Comparison of ENCODE assay signal across 13 cellular contexts in genomic region chr7:837001-837400, GRCh38. TPM values are rescaled to one million over a fixed set of nuclear protein-coding genes. Genes with fewer than 3 reads are reported as not detected.
A peak's percentile ranks its signal among the peaks of the same experiment; 100 is the strongest.
DNase-seq lines count a peak whose midpoint lies in the region; ATAC-seq, FAIRE-seq and TF ChIP-seq lines count a peak whose summit lies in the region.
"Had no signal": no experiment of that assay in that cellular context is flagged by ENCODE, and none has a peak within 500 bp of the region (broad histone marks: within the 10 kb centered on the region; RNA-seq: fewer than 3 reads in every experiment).

No MANE protein-coding gene starts in this region.

- H3K4me1 ChIP-seq in RWPE2 (ENCODE audit: insufficient read depth, poor library complexity, severe bottlenecking) = peaks cover 37% of the 10 kb centered on the region
- H3K4me1 ChIP-seq in HepG2 (ENCODE audit: insufficient read depth, low read length) = peaks cover 14% of the 10 kb centered on the region
- peaks cover 12 to 36% (median 22%) of the 10 kb centered on the region in 5 donors for H3K4me1 ChIP-seq in subcutaneous abdominal adipose tissue (ENCODE audit: control insufficient read depth in 5 of 5, insufficient read depth in 5 of 5, low read length in 5 of 5)

- peaks cover 51% of the 10 kb centered on the region for H3K79me2 ChIP-seq in HepG2 (ENCODE audit: insufficient read depth, low read length)

- no peak overlapping the region for H3K4me2 ChIP-seq in HepG2 (ENCODE audit: low read depth, low read length)

- BruUV-seq in HepG2 (replicated peaks; lab: Mats Ljungman, UMichigan) = no TSS peak

- H3K36me3 ChIP-seq in RWPE2 (ENCODE audit: low read depth) (peaks cover 66% of the 10 kb centered on the region), HepG2 (replicated peaks in 1 of 2; ENCODE audit: control insufficient read depth in 1 of 2, insufficient read depth in 2 of 2, low read length in 2 of 2) (peaks cover 8 to 26% of the 10 kb centered on the region in 2 experiments; a peak in 4 of 5 replicates), subcutaneous abdominal adipose tissue (ENCODE audit: control insufficient read depth in 5 of 5, insufficient read depth in 5 of 5, low read length in 5 of 5) (peaks cover 0 to 45% (median 31%) of the 10 kb centered on the region in 5 donors)

- no peak for DNase-seq in RWPE2 (ENCODE audit: low spot score)
- DNase-seq in dorsolateral prefrontal cortex = peak in 1 of 10 donors; percentile 24
- no peak for DNase-seq in HepG2 (ENCODE audit: low spot score)
- DNase-seq in HEK293T (ENCODE audit: extremely low spot score) = no peak
- DNase-seq in CD1c-positive myeloid dendritic cell (ENCODE audit: extremely low spot score) = no peak
- DNase-seq: activated CD4-positive, alpha-beta memory T cell treated with anti-CD3 and anti-CD28 coated beads, Interleukin-2, amount 10 ng/mL, durations not matched to agents 7 days and 5 days; GDM1; GOT3; Karpas-422; NCI-H526; stimulated activated CD4-positive, alpha-beta T cell treated with anti-CD3 and anti-CD28 coated beads, Interleukin-2, amount 100 ng/mL, for 48 hours had no signal

- no peak for FAIRE-seq in HepG2 (lab: Jason Lieb, UNC)

- no peak for TF ChIP-seq RAD21 in HepG2 (CRISPR knock-in tag; IDR thresholded peaks at IDR 0.05)

- TF ChIP-seq POLR2A in HepG2 (IDR thresholded peaks at IDR 0.05; ENCODE audit: insufficient read depth in 1 of 2, low read depth in 2 of 2, low read length in 2 of 2) = no peak

- WGBS in HepG2 (ENCODE audit: low lambda C conversion rate) = 98% methylated on average over 16 of the region's 19 CpGs

- ATAC-seq in RWPE2 (ENCODE audit: low read depth) = no peak
- ATAC-seq in HepG2 = no peak
- ATAC-seq in HG03095 (IDR thresholded peaks at IDR 0.05; ENCODE audit: unreplicated experiment) = no peak

- peaks cover 2% of the 10 kb centered on the region for H4K20me1 ChIP-seq in HepG2 (ENCODE audit: insufficient read depth, low read length)

- in situ Hi-C loops in HepG2 (cut with HindIII; ENCODE audit: extremely low pct_ligation_motif_present, low pct_unique_long_range_greater_than_20kb) = no loop called here

- TF ChIP-seq EP300 in HepG2 (IDR thresholded peaks at IDR 0.05; ENCODE audit: low read depth in 2 of 2, low read length in 2 of 2) (no peak), HepG2 (CRISPR knock-in tag; IDR thresholded peaks at IDR 0.05; ENCODE audit: borderline replicate concordance) (no peak)

- no peaks in the 10 kb centered on the region for H3K27me3 ChIP-seq in RWPE2 (ENCODE audit: insufficient read depth, poor library complexity, severe bottlenecking)
- H3K27me3 ChIP-seq in dorsolateral prefrontal cortex = no peaks in the 10 kb centered on the region
- H3K27me3 ChIP-seq in HepG2 (ENCODE audit: control insufficient read depth in 1 of 2, insufficient read depth in 2 of 2, low read length in 2 of 2) = no peaks in the 10 kb centered on the region
- H3K27me3 ChIP-seq in subcutaneous abdominal adipose tissue (ENCODE audit: control insufficient read depth in 5 of 5, insufficient read depth in 4 of 5, low read length in 5 of 5) = no peaks in the 10 kb centered on the region

- H3K9ac ChIP-seq in HepG2 (ENCODE audit: insufficient read depth, low read depth, low read length) (no peak overlapping the region), subcutaneous abdominal adipose tissue (ENCODE audit: low read length in 5 of 5) (no peak overlapping the region)

- H3K27ac ChIP-seq in RWPE2 (ENCODE audit: poor library complexity, severe bottlenecking) (peak overlapping the region; percentile 98), dorsolateral prefrontal cortex (peak overlapping the region in 36 of 59 donors; percentile 1 to 78 (median 50)), HepG2 (ENCODE audit: extremely low read length, insufficient read depth, low read length) (no peak overlapping the region), subcutaneous abdominal adipose tissue (ENCODE audit: low read depth, low read length) (peak overlapping the region; percentile 57)

- no peak overlapping the region for H2AFZ ChIP-seq in HepG2 (ENCODE audit: low read length)

- CTCF ChIA-PET in HepG2 (lab: Yijun Ruan, JAX; ENCODE audit: low intra/inter-chr PET ratio, low total read pairs) (interaction anchor here (0.7 kb wide), 1 partner anchor 51 kb away, joined by 3 read pairs; no protein-coding TSS in a partner anchor), HEK293T (lab: Yijun Ruan, JAX) (interaction anchor here (1.0 kb wide), 1 partner anchor 11 kb away, joined by 4 read pairs; no protein-coding TSS in a partner anchor)

- H3K4me3 ChIP-seq in RWPE2 (ENCODE audit: severe bottlenecking) (no peak overlapping the region), dorsolateral prefrontal cortex (no peak overlapping the region), HepG2 (replicated peaks in 1 of 3; ENCODE audit: insufficient read depth in 1 of 3, low read depth in 2 of 3, low read length in 3 of 3) (no peak overlapping the region), subcutaneous abdominal adipose tissue (ENCODE audit: low read depth in 1 of 5, low read length in 5 of 5) (no peak overlapping the region)

- TF ChIP-seq CTCF in RWPE2 (IDR thresholded peaks at IDR 0.05; ENCODE audit: poor library complexity, severe bottlenecking) = no peak
- TF ChIP-seq CTCF in dorsolateral prefrontal cortex (IDR thresholded peaks at IDR 0.05 in 54 of 56, conservative IDR thresholded peaks at IDR 0.05 in 2 of 56; ENCODE audit: low read depth in 1 of 56, partially characterized antibody in 56 of 56) = no peak
- TF ChIP-seq CTCF in HepG2 (CRISPR knock-in tag; IDR thresholded peaks at IDR 0.05) = no peak

- POLR2A ChIA-PET in HepG2 (lab: Yijun Ruan, JAX) = no interaction called here
- POLR2A ChIA-PET in HEK293T (lab: Yijun Ruan, JAX) = no interaction called here

- intact Hi-C loops in dorsolateral prefrontal cortex (cut with DNase I) = no loop called here
- intact Hi-C loops in HepG2 (cut with micrococcal nuclease; ENCODE audit: unreplicated experiment) = no loop called here

- H3K9me3 ChIP-seq in RWPE2 (ENCODE audit: severe bottlenecking) (no peaks in the 10 kb centered on the region), HepG2 (ENCODE audit: low read length) (no peaks in the 10 kb centered on the region), subcutaneous abdominal adipose tissue (ENCODE audit: control insufficient read depth in 5 of 5, low read length in 5 of 5) (no peaks in the 10 kb centered on the region)

TF ChIP-seq in HepG2, 621 proteins besides CTCF, POLR2A, EP300 and RAD21 (continues in another document):
- TF ChIP-seq ZNF724P (CRISPR knock-in tag; IDR thresholded peaks at IDR 0.05; ENCODE audit: borderline replicate concordance) = no peak

TF ChIP-seq in HEK293T, 16 proteins besides CTCF, POLR2A, EP300 and RAD21 (continues in another document):
- no peak for TF ChIP-seq NFRKB (IDR thresholded peaks at IDR 0.05)
- no peak for TF ChIP-seq BHLHE40 (IDR thresholded peaks at IDR 0.05; ENCODE audit: borderline replicate concordance)

RNA-seq across cellular contexts. Expression of gene SUN1, which starts 4.7 kb away (rescaled TPM):
- total RNA-seq in dorsolateral prefrontal cortex (100 to 1,000 TPM; 114 to 221 (median 159) TPM), HepG2 (2016; rRNA removed; fragmentation: Illumina TruSeq; extraction: Trizol) (23.2 and 47.0 TPM in 2 replicates)
- 20.5 and 20.8 TPM in 2 replicates for total RNA-seq in HepG2 (2016; cell fraction: cytosol; rRNA removed; fragmentation: Illumina TruSeq; extraction: Trizol; ENCODE audit: low read depth)
- 23.7 and 48.5 TPM in 2 replicates for total RNA-seq in HepG2 (2016; cell fraction: insoluble cytoplasmic fraction; rRNA removed; fragmentation: Illumina TruSeq; extraction: Trizol)
- total RNA-seq in HepG2 (2016; cell fraction: membrane; rRNA removed; fragmentation: Illumina TruSeq; extraction: Trizol) = 17.9 and 19.0 TPM in 2 replicates
- total RNA-seq in HepG2 (2016; cell fraction: nucleus; rRNA removed; fragmentation: Illumina TruSeq; extraction: Trizol) = 73.3 and 80.7 TPM in 2 replicates
- polyA plus RNA-seq in HepG2 (2011; rRNA removed) = 126 and 140 TPM in 2 replicates
- 172 and 209 TPM in 2 replicates for polyA plus RNA-seq in HepG2 (2011; cell fraction: cytosol; rRNA removed)
- 652 and 741 TPM in 2 replicates for polyA plus RNA-seq in HepG2 (2011; cell fraction: nucleus; rRNA removed)
- polyA plus RNA-seq in HepG2 (2012) = 71.5 and 75.9 TPM in 2 replicates
- 8.3 and 11.8 TPM in 2 replicates for polyA plus RNA-seq in HepG2 (2016; cell fraction: cytosol; fragmentation: Illumina TruSeq; extraction: Trizol; ENCODE audit: low read depth)
- polyA plus RNA-seq in HepG2 (2016; cell fraction: insoluble cytoplasmic fraction; fragmentation: Illumina TruSeq; extraction: Trizol; ENCODE audit: low read depth) = 18.4 and 20.2 TPM in 2 replicates
- polyA plus RNA-seq in HepG2 (2016; cell fraction: membrane; fragmentation: Illumina TruSeq; extraction: Trizol; ENCODE audit: low read depth) = 7.5 and 9.3 TPM in 2 replicates
- polyA plus RNA-seq in HepG2 (2016; cell fraction: nucleus; fragmentation: Illumina TruSeq; extraction: Trizol; ENCODE audit: insufficient read depth, low read depth) = 160 and 177 TPM in 2 replicates
- 212 and 267 TPM in 2 replicates for polyA minus RNA-seq in HepG2 (2011; rRNA and poly(A)+ RNA removed; ENCODE audit: low replicate concordance)
- polyA minus RNA-seq in HepG2 (2011; cell fraction: cytosol; rRNA and poly(A)+ RNA removed) = 55.5 and 58.0 TPM in 2 replicates
- 208 and 210 TPM in 2 replicates for polyA minus RNA-seq in HepG2 (2011; cell fraction: nucleus; rRNA and poly(A)+ RNA removed)

RNA-seq across cellular contexts. Expression of gene GET4, which starts 39.4 kb away (rescaled TPM):
- total RNA-seq in dorsolateral prefrontal cortex = 10 to 100 TPM; 25.4 to 54.1 (median 40.7) TPM
- total RNA-seq in HepG2 (2016; rRNA removed; fragmentation: Illumina TruSeq; extraction: Trizol) = 28.2 and 31.6 TPM in 2 replicates
- 7.8 and 8.0 TPM in 2 replicates for total RNA-seq in HepG2 (2016; cell fraction: cytosol; rRNA removed; fragmentation: Illumina TruSeq; extraction: Trizol; ENCODE audit: low read depth)
- total RNA-seq in HepG2 (2016; cell fraction: insoluble cytoplasmic fraction; rRNA removed; fragmentation: Illumina TruSeq; extraction: Trizol) = 27.8 and 31.5 TPM in 2 replicates
- 18.9 and 22.1 TPM in 2 replicates for total RNA-seq in HepG2 (2016; cell fraction: membrane; rRNA removed; fragmentation: Illumina TruSeq; extraction: Trizol)
- total RNA-seq in HepG2 (2016; cell fraction: nucleus; rRNA removed; fragmentation: Illumina TruSeq; extraction: Trizol) = 26.6 and 28.2 TPM in 2 replicates
- 35.2 and 44.4 TPM in 2 replicates for polyA plus RNA-seq in HepG2 (2011; rRNA removed)
- 32.6 and 49.3 TPM in 2 replicates for polyA plus RNA-seq in HepG2 (2011; cell fraction: cytosol; rRNA removed)
- 186 and 201 TPM in 2 replicates for polyA plus RNA-seq in HepG2 (2011; cell fraction: nucleus; rRNA removed)
- polyA plus RNA-seq in HepG2 (2012) = 33.0 and 39.4 TPM in 2 replicates
- 13.8 and 16.4 TPM in 2 replicates for polyA plus RNA-seq in HepG2 (2016; cell fraction: cytosol; fragmentation: Illumina TruSeq; extraction: Trizol; ENCODE audit: low read depth)
- 49.1 and 51.2 TPM in 2 replicates for polyA plus RNA-seq in HepG2 (2016; cell fraction: insoluble cytoplasmic fraction; fragmentation: Illumina TruSeq; extraction: Trizol; ENCODE audit: low read depth)
- 21.9 and 26.3 TPM in 2 replicates for polyA plus RNA-seq in HepG2 (2016; cell fraction: membrane; fragmentation: Illumina TruSeq; extraction: Trizol; ENCODE audit: low read depth)
- polyA plus RNA-seq in HepG2 (2016; cell fraction: nucleus; fragmentation: Illumina TruSeq; extraction: Trizol; ENCODE audit: insufficient read depth, low read depth) = 111 and 112 TPM in 2 replicates
- polyA minus RNA-seq in HepG2 (2011; rRNA and poly(A)+ RNA removed; ENCODE audit: low replicate concordance) = 16.3 and 17.4 TPM in 2 replicates
- polyA minus RNA-seq in HepG2 (2011; cell fraction: cytosol; rRNA and poly(A)+ RNA removed) = 9.7 and 12.6 TPM in 2 replicates
- 19.2 and 26.4 TPM in 2 replicates for polyA minus RNA-seq in HepG2 (2011; cell fraction: nucleus; rRNA and poly(A)+ RNA removed)
